8 cellular contexts compared by ENCODE assay signal in genomic region chr18:51278045-51278649, GRCh38.
DNase-seq lines count a peak whose midpoint lies in the region; ATAC-seq and TF ChIP-seq lines count a peak whose summit lies in the region.

No MANE protein-coding gene starts in this region.

- POLR2A ChIA-PET in Panc1 (lab: Charles Lee): no interaction called here

- no peaks in the 10 kb centered on the region for H3K36me3 Mint-ChIP-seq in type B pancreatic cell

- H3K27ac ChIP-seq in HL-60 (replicated peaks) (no peak overlapping the region), Panc1 (ENCODE audit: low read length) (no peak overlapping the region), right lobe of liver (no peak overlapping the region)

- no peak for ATAC-seq in Panc1
- ATAC-seq in right lobe of liver: peak; percentile 49 to 94 (median 74)
- ATAC-seq in HG03045 (IDR thresholded peaks at IDR 0.05; ENCODE audit: unreplicated experiment): no peak
- ATAC-seq in GM19328 (IDR thresholded peaks at IDR 0.05; ENCODE audit: unreplicated experiment): no peak

- no peak overlapping the region for H3K4me3 Mint-ChIP-seq in type B pancreatic cell

- TF ChIP-seq CTCF in HL-60 (IDR thresholded peaks at IDR 0.05; ENCODE audit: insufficient read depth, low read length) (peak; percentile 91), Panc1 (IDR thresholded peaks at IDR 0.05) (peak; percentile 57), astrocyte of the cerebellum (IDR thresholded peaks at IDR 0.05; ENCODE audit: low read depth, low read length, missing control alignments) (peak; percentile 56), right lobe of liver (IDR thresholded peaks at IDR 0.05) (peak; percentile 30 to 74 (median 44)), type B pancreatic cell (conservative IDR thresholded peaks at IDR 0.05) (peak; percentile 74)

- no peaks in the 10 kb centered on the region for H3K27me3 ChIP-seq in HL-60 (ENCODE audit: insufficient read depth, poor library complexity, severe bottlenecking)
- no peaks in the 10 kb centered on the region for H3K27me3 ChIP-seq in Panc1 (ENCODE audit: control insufficient read depth, insufficient read depth, low read length)
- H3K27me3 ChIP-seq in right lobe of liver: no peaks in the 10 kb centered on the region

- intact Hi-C loops in Panc1 (cut with micrococcal nuclease; ENCODE audit: unreplicated experiment): no loop called here
- intact Hi-C loops in right lobe of liver (cut with DNase I): no loop called here

- peak; percentile 33 for DNase-seq in COLO668 (lab: John Stamatoyannopoulos, UW; ENCODE audit: unreplicated experiment)
- DNase-seq in HL-60 (ENCODE audit: low read depth in 1 of 2, low spot score in 1 of 2): peak; percentile 35 to 64
- peak; percentile 2 for DNase-seq in Panc1 (ENCODE audit: low read depth, low spot score)
- DNase-seq in astrocyte of the cerebellum (ENCODE audit: low read depth): no peak
- DNase-seq in right lobe of liver: peak; percentile 22 to 60 (median 51)
- no peak for DNase-seq in type B pancreatic cell (ENCODE audit: extremely low spot score, unreplicated experiment)

- in situ Hi-C loops in Panc1 (cut with HindIII; ENCODE audit: low pct_unique_long_range_greater_than_20kb, low sequenced_read_pairs) (no loop called here), astrocyte of the cerebellum (cut with HindIII; ENCODE audit: low sequenced_read_pairs) (no loop called here)

- H3K27ac Mint-ChIP-seq in type B pancreatic cell: no peak overlapping the region

- H3K4me1 Mint-ChIP-seq in type B pancreatic cell (ENCODE audit: unreplicated experiment): peaks cover 5% of the 10 kb centered on the region

- WGBS in right lobe of liver (ENCODE audit: insufficient coverage, low coverage, low lambda C conversion rate, missing lambda C conversion rate): 53% methylated on average over 4 of the region's 4 CpGs

- no peaks in the 10 kb centered on the region for H3K36me3 ChIP-seq in Panc1 (ENCODE audit: control insufficient read depth, insufficient read depth, low read length)
- no peaks in the 10 kb centered on the region for H3K36me3 ChIP-seq in right lobe of liver

- no peaks in the 10 kb centered on the region for H3K4me1 ChIP-seq in Panc1 (ENCODE audit: control insufficient read depth, insufficient read depth, low read length)
- H3K4me1 ChIP-seq in right lobe of liver: no peaks in the 10 kb centered on the region

- no TSS peak for BruUV-seq in Panc1 (replicated peaks; lab: Mats Ljungman, UMichigan)

- H3K9me3 ChIP-seq in Panc1 (ENCODE audit: control insufficient read depth, insufficient read depth, low read depth, low read length) (no peaks in the 10 kb centered on the region), right lobe of liver (no peaks in the 10 kb centered on the region)

- no peak for TF ChIP-seq POLR2A in right lobe of liver (IDR thresholded peaks at IDR 0.05)

- H3K9me3 Mint-ChIP-seq in type B pancreatic cell: peaks cover 8% of the 10 kb centered on the region

- H3K27me3 Mint-ChIP-seq in type B pancreatic cell: peaks cover 4% of the 10 kb centered on the region

- CTCF ChIA-PET in Panc1 (lab: Charles Lee): interaction anchor here (0.7 kb wide), 1 partner anchor 980 kb away, joined by 3 read pairs; no protein-coding TSS in a partner anchor

- H3K4me3 ChIP-seq in HL-60 (replicated peaks; ENCODE audit: insufficient read depth, low read length): no peak overlapping the region
- no peak overlapping the region for H3K4me3 ChIP-seq in Panc1 (ENCODE audit: low read depth in 2 of 2, low read length in 2 of 2)
- H3K4me3 ChIP-seq in astrocyte of the cerebellum (ENCODE audit: low read depth, low read length): no peak overlapping the region
- no peak overlapping the region for H3K4me3 ChIP-seq in right lobe of liver

Comparison
In these comparisons a context has a peak if more than half of its experiments do, and no peak if none do; other contexts are left out.
1. DNase-seq: peak in COLO668 (single experiment), HL-60 (2 of 2), Panc1 (single experiment) and right lobe of liver (3 of 3); none in astrocyte of the cerebellum (single experiment) and type B pancreatic cell (single experiment).
2. ATAC-seq: peak in right lobe of liver (4 of 4); none in Panc1 (single experiment), HG03045 (single experiment) and GM19328 (single experiment).
3. Peak in every context shown above with its lines, with median percentiles within 50 percentile points of each other: CTCF ChIP-seq.